9 cellular contexts compared by ENCODE assay signal in the genomic region with DNA sequence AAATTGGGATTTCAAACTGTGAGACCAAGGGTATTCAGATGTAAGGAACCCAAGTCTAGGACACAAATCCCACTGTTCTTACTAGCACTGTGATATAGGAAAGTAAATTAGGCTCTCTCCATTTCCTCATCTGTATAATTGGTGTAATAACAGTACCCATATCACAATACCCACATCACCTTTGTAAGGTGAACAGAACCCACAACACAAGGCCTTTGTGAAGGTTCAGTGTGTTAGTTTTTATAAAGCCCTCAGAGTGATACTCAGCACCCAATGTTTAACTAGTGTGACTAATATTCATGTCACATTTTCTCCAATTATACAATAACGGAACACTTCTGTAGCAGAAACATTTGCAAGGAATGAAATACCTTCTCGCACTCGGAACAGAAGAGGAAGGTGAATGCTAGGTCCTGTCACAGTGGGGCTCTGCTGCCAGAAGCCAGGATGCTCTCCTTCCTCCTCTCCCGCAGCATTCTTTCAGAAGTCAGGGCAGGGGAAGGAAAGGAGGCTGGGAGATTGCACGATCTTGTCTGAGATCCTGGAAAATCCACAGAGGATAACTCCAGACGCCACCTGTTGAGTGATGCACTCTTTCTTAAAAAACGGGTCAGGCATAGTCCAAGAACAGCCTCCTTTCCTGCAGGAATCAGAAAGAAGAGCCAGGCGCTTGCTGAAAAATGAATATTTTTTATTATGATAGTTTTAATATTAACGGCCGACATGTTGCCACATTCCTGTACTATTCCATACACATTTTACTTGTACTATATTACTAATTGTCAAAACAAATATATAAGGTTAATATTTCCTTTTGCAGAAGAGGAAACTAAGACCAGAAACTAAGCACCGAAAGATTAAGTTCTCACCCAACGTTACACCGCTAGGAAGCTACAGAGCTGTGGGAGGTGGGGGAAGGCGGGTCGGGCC. TPM values are rescaled to one million over a fixed set of nuclear protein-coding genes. Genes with fewer than 3 reads are reported as not detected.
DNase-seq lines count a peak whose midpoint lies in the region; ATAC-seq, FAIRE-seq and TF ChIP-seq lines count a peak whose summit lies in the region.
"Had no signal": no experiment of that assay in that cellular context is flagged by ENCODE, and none has a peak within 500 bp of the region (broad histone marks: within the 10 kb centered on the region; RNA-seq: fewer than 3 reads in every experiment).

No MANE protein-coding gene starts in this region.

- H3K9ac ChIP-seq in astrocyte (ENCODE audit: low read length) = peak overlapping the region; percentile 83
- peak overlapping the region; percentile 27 to 78 for H3K9ac ChIP-seq in kidney (ENCODE audit: low read length in 2 of 2)

- H3K27me3 ChIP-seq in CD4-positive, CD25-positive, alpha-beta regulatory T cell (ENCODE audit: control insufficient read depth, insufficient read depth, low read length) = no peaks in the 10 kb centered on the region
- H3K27me3 ChIP-seq in astrocyte (ENCODE audit: insufficient read depth, low read length) = no peaks in the 10 kb centered on the region

- peak overlapping the region; percentile 87 for H3K4me2 ChIP-seq in astrocyte (ENCODE audit: low read length)

- peak overlapping the region; percentile 92 for H2AFZ ChIP-seq in astrocyte (ENCODE audit: low read depth, low read length)

- peak overlapping the region; percentile 96 to 99 (median 98) for H3K4me3 Mint-ChIP-seq in CD4-positive, CD25-positive, alpha-beta regulatory T cell
- H3K4me3 Mint-ChIP-seq in astrocyte (ENCODE audit: unreplicated experiment) = peak overlapping the region; percentile 96

- H3K27me3 Mint-ChIP-seq in CD4-positive, CD25-positive, alpha-beta regulatory T cell = no peaks in the 10 kb centered on the region
- peaks cover 2% of the 10 kb centered on the region for H3K27me3 Mint-ChIP-seq in astrocyte (ENCODE audit: low read depth, unreplicated experiment)

- peaks cover 0 to 6% (median 1%) of the 10 kb centered on the region in 7 donors for H3K9me3 Mint-ChIP-seq in CD4-positive, CD25-positive, alpha-beta regulatory T cell
- H3K9me3 Mint-ChIP-seq in astrocyte (ENCODE audit: unreplicated experiment) = no peaks in the 10 kb centered on the region

- TF ChIP-seq CTCF in astrocyte (IDR thresholded peaks at IDR 0.05; ENCODE audit: insufficient read depth, low read depth, low read length) (no peak), kidney (IDR thresholded peaks at IDR 0.05; ENCODE audit: borderline replicate concordance, extremely low read depth, insufficient read depth) (no peak)

- intact Hi-C loops in kidney (cut with DNase I) = no loop called here

- no peaks in the 10 kb centered on the region for H4K20me1 ChIP-seq in astrocyte (ENCODE audit: insufficient read depth, low read length)

- DNase-seq in CD4-positive, CD25-positive, alpha-beta regulatory T cell = no peak
- DNase-seq in HTR-8/SVneo (ENCODE audit: insufficient read length, low spot score) (peak; percentile 22), astrocyte (ENCODE audit: low read depth) (peak; percentile 6), kidney (no peak), NCI-H446 treated with DMSO at 0.1 percent for 48 hours (lab: John Stamatoyannopoulos, UW) (no peak), cerebellar nuclear complex (lab: John Stamatoyannopoulos, UW) (no peak)

- H3K36me3 ChIP-seq in CD4-positive, CD25-positive, alpha-beta regulatory T cell (ENCODE audit: control insufficient read depth, insufficient read depth, low read length) = peaks cover 27% of the 10 kb centered on the region
- H3K36me3 ChIP-seq in astrocyte (ENCODE audit: insufficient read depth, low read length) = peaks cover 15% of the 10 kb centered on the region
- peaks cover 16 to 28% of the 10 kb centered on the region in 2 donors for H3K36me3 ChIP-seq in kidney (ENCODE audit: control insufficient read depth in 1 of 2, insufficient read depth in 2 of 2, low read length in 2 of 2)

- ATAC-seq in CD4-positive, CD25-positive, alpha-beta regulatory T cell (ENCODE audit: low read depth in 2 of 2) = no peak
- no peak for ATAC-seq in HG03571 (IDR thresholded peaks at IDR 0.05; ENCODE audit: unreplicated experiment)

- peaks cover 11% of the 10 kb centered on the region for H3K4me1 ChIP-seq in CD4-positive, CD25-positive, alpha-beta regulatory T cell (ENCODE audit: control insufficient read depth, insufficient read depth, low read length, poor library complexity, severe bottlenecking)
- H3K4me1 ChIP-seq in astrocyte (ENCODE audit: insufficient read depth, low read length) = peaks cover 5% of the 10 kb centered on the region
- H3K4me1 ChIP-seq in kidney (ENCODE audit: control insufficient read depth in 1 of 2, insufficient read depth in 1 of 2, low read depth in 1 of 2, low read length in 2 of 2) = peaks cover 8 to 9% of the 10 kb centered on the region in 2 donors

- peaks cover 16% of the 10 kb centered on the region for H3K79me2 ChIP-seq in astrocyte (ENCODE audit: insufficient read depth, low read length)

- peaks cover 16 to 40% (median 19%) of the 10 kb centered on the region in 4 donors for H3K4me1 Mint-ChIP-seq in CD4-positive, CD25-positive, alpha-beta regulatory T cell
- H3K4me1 Mint-ChIP-seq in astrocyte (ENCODE audit: low read depth, unreplicated experiment) = no peaks in the 10 kb centered on the region

- FAIRE-seq in HTR-8/SVneo (lab: Jason Lieb, UNC) = peak; percentile 13
- no peak for FAIRE-seq in astrocyte (lab: Jason Lieb, UNC)
- no peak for FAIRE-seq in kidney (lab: Jason Lieb, UNC)

- peaks cover 30% of the 10 kb centered on the region for H3K36me3 Mint-ChIP-seq in CD4-positive, CD25-positive, alpha-beta regulatory T cell
- peaks cover 16% of the 10 kb centered on the region for H3K36me3 Mint-ChIP-seq in astrocyte (ENCODE audit: low read depth, unreplicated experiment)

- H3K9me3 ChIP-seq in CD4-positive, CD25-positive, alpha-beta regulatory T cell (ENCODE audit: control insufficient read depth in 2 of 2, low read length in 2 of 2) = peaks cover 0 to 2% of the 10 kb centered on the region in 2 experiments
- H3K9me3 ChIP-seq in astrocyte (ENCODE audit: insufficient read depth, low read depth, low read length) (no peaks in the 10 kb centered on the region), kidney (ENCODE audit: control insufficient read depth in 1 of 2, low read length in 2 of 2) (no peaks in the 10 kb centered on the region)

- H3K4me3 ChIP-seq in CD4-positive, CD25-positive, alpha-beta regulatory T cell (ENCODE audit: low read depth, low read length) = peak overlapping the region; percentile 92
- H3K4me3 ChIP-seq in astrocyte (ENCODE audit: insufficient read depth, low read depth, low read length) (peak overlapping the region; percentile 81), kidney (ENCODE audit: low read length in 2 of 2) (peak overlapping the region; percentile 72 to 91)

- H3K27ac Mint-ChIP-seq in CD4-positive, CD25-positive, alpha-beta regulatory T cell = peak overlapping the region; percentile 94 to 95 (median 94)
- peak overlapping the region; percentile 84 for H3K27ac Mint-ChIP-seq in astrocyte (ENCODE audit: unreplicated experiment)

- H3K27ac ChIP-seq in CD4-positive, CD25-positive, alpha-beta regulatory T cell (ENCODE audit: insufficient read depth, low read length, poor library complexity, severe bottlenecking) = peak overlapping the region; percentile 76
- peak overlapping the region; percentile 70 for H3K27ac ChIP-seq in astrocyte (ENCODE audit: low read depth, low read length)
- H3K27ac ChIP-seq in kidney (ENCODE audit: low read depth in 2 of 2, low read length in 2 of 2) = peak overlapping the region; percentile 82 to 84
- peak overlapping the region; percentile 42 for H3K27ac ChIP-seq in temporal lobe (ENCODE audit: low read depth, low read length)

RNA-seq across cellular contexts. Expression of a gene that starts 0.8 kb away (rescaled TPM):
- 14.8 TPM for total RNA-seq in CD4-positive, CD25-positive, alpha-beta regulatory T cell
- polyA plus RNA-seq in CD4-positive, CD25-positive, alpha-beta regulatory T cell = 10 to 100 TPM; 13.0 to 17.5 (median 15.2) TPM
- total RNA-seq in astrocyte (13.8 and 15.8 TPM in 2 replicates), kidney (16.1 TPM), temporal lobe (24.1 TPM)
- polyA plus RNA-seq in kidney (ENCODE audit: insufficient read depth, low read depth, low replicate concordance) = 4.8 TPM

RNA-seq across cellular contexts. Expression of a gene that starts 16.7 kb away (rescaled TPM):
- total RNA-seq in CD4-positive, CD25-positive, alpha-beta regulatory T cell = 0.67 TPM
- under 1 TPM in 3 of 4 donors, not detected in 1; 0.56 to 0.96 (median 0.90) TPM for polyA plus RNA-seq in CD4-positive, CD25-positive, alpha-beta regulatory T cell
- total RNA-seq in astrocyte = 6.0 and 6.6 TPM in 2 replicates
- total RNA-seq in kidney = 6.2 TPM
- 0.54 TPM for polyA plus RNA-seq in kidney (ENCODE audit: insufficient read depth, low read depth, low replicate concordance)
- 23.8 TPM for total RNA-seq in temporal lobe

RNA-seq across cellular contexts. Expression of a gene that starts 49.7 kb away (rescaled TPM):
- 3.9 TPM for total RNA-seq in CD4-positive, CD25-positive, alpha-beta regulatory T cell
- 1 to 10 TPM; 3.4 to 4.8 (median 4.0) TPM for polyA plus RNA-seq in CD4-positive, CD25-positive, alpha-beta regulatory T cell
- total RNA-seq in astrocyte (6.2 and 6.5 TPM in 2 replicates), kidney (11.2 TPM), temporal lobe (7.9 TPM)
- 5.0 TPM for polyA plus RNA-seq in kidney (ENCODE audit: insufficient read depth, low read depth, low replicate concordance)

RNA-seq across cellular contexts. Expression of a gene that starts 50.6 kb away (rescaled TPM):
- total RNA-seq in CD4-positive, CD25-positive, alpha-beta regulatory T cell = 3.2 TPM
- polyA plus RNA-seq in CD4-positive, CD25-positive, alpha-beta regulatory T cell = 1 to 10 TPM in 3 of 4 donors, under 1 TPM in 1; 0.63 to 3.5 (median 2.3) TPM
- 6.4 and 6.6 TPM in 2 replicates for total RNA-seq in astrocyte
- 2.7 TPM for total RNA-seq in kidney
- polyA plus RNA-seq in kidney (ENCODE audit: insufficient read depth, low read depth, low replicate concordance) = 3.1 TPM
- 8.6 TPM for total RNA-seq in temporal lobe
- total RNA-seq: SK-MEL-5 had no signal

Comparison
In these comparisons a context has a peak if more than half of its experiments do, and no peak if none do; other contexts are left out.
1. DNase-seq: peak in HTR-8/SVneo (single experiment) and astrocyte (single experiment); none in CD4-positive, CD25-positive, alpha-beta regulatory T cell (0 of 3), kidney (single experiment), NCI-H446 treated with DMSO at 0.1 percent for 48 hours (single experiment) and cerebellar nuclear complex (0 of 2).
2. Peak in every context shown above with its lines, with median percentiles within 50 percentile points of each other: H3K27ac ChIP-seq and H3K4me3 ChIP-seq.